In the genomic region with DNA sequence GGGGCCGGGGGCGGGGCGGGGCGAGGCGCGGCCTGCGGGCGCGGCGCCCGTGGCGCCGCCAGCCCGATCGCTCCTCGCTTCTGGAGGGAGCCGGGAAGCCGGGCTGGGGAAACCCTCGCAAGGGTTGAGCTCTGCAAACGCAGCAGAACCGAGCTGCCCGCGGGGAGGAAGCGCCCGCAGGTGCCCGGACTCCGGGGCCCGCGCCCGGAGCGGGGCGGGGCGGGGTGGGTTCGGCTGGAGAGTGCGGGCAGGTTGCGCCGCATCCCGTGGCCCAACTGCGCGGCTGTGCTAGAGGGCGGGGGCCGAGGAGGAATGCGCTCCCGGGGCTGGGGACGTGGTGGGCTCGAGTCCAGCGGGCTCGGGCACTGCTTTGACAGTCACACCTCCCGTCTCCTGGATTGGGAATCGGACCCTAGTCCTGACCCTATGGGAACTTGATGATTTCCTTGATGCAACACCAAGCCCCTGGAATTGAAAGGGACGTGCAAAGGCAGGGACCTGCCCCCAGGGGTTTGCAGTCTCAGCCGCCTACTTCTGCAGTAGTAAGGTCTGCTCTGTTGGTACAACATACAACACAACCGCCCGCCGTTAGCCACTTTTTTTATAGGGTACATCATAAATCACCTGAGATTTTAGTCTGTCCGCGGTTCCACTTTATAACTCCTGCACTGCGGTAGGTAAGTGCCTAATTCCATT, we compare ENCODE assay signal across 9 cellular contexts. TPM values are rescaled to one million over a fixed set of nuclear protein-coding genes. Genes with fewer than 3 reads are reported as not detected.
A peak's percentile ranks its signal among the peaks of the same experiment; 100 is the strongest.
DNase-seq lines count a peak whose midpoint lies in the region; ATAC-seq and TF ChIP-seq lines count a peak whose summit lies in the region.
"Had no signal": no experiment of that assay in that cellular context is flagged by ENCODE, and none has a peak within 500 bp of the region (broad histone marks: within the 10 kb centered on the region; RNA-seq: fewer than 3 reads in every experiment).

No MANE protein-coding gene starts in this region.

- H3K36me3 ChIP-seq in SJCRH30: peaks cover 16% of the 10 kb centered on the region
- H3K36me3 ChIP-seq in adrenal gland (replicated peaks in 1 of 2): peaks cover 0 to 30% of the 10 kb centered on the region in 2 donors

- WGBS in adrenal gland, 4 donors: 0 to 2% (median 0%) methylated on average over 7 to 58 of the region's 58 CpGs

- no peak overlapping the region; the same call in 1 of the 2 replicates for H3K27ac ChIP-seq in SJCRH30
- H3K27ac ChIP-seq in adrenal gland: peak overlapping the region; percentile 95 to 99 (median 98)

- intact Hi-C loops in adrenal gland (cut with DNase I): no loop called here
- intact Hi-C loops in left ventricle myocardium superior (cut with micrococcal nuclease): no loop called here

- H3K4me3 ChIP-seq in AG10803 (ENCODE audit: low read length) (peak overlapping the region; percentile 61), SJCRH30 (peak overlapping the region; percentile 71), adrenal gland (peak overlapping the region in 3 of 4 donors; percentile 29 to 89 (median 54))
- H3K4me3 ChIP-seq: K562 had no signal

- TF ChIP-seq CTCF in AG10803 (conservative IDR thresholded peaks at IDR 0.05; ENCODE audit: low read length): no peak
- TF ChIP-seq CTCF in adrenal gland (IDR thresholded peaks at IDR 0.05): peak in 2 of 6 experiments; percentile 33 to 34

- ATAC-seq in GM18868 (IDR thresholded peaks at IDR 0.05; ENCODE audit: unreplicated experiment) (peak; percentile 51), HG03097 (IDR thresholded peaks at IDR 0.05; ENCODE audit: low FRiP score, unreplicated experiment) (peak; percentile 69), left ventricle myocardium superior (peak; percentile 82)
- ATAC-seq: K562 had no signal

- H3K27me3 ChIP-seq in SJCRH30 (no peaks in the 10 kb centered on the region), adrenal gland (no peaks in the 10 kb centered on the region)

- no peaks in the 10 kb centered on the region for H3K9me3 ChIP-seq in SJCRH30 (replicated peaks)
- H3K9me3 ChIP-seq in adrenal gland (replicated peaks in 1 of 3): no peaks in the 10 kb centered on the region

- no peaks in the 10 kb centered on the region for H3K4me1 ChIP-seq in SJCRH30
- peaks cover 68 to 75% of the 10 kb centered on the region in 2 donors for H3K4me1 ChIP-seq in adrenal gland (replicated peaks in 1 of 2)

- TF ChIP-seq POLR2A in adrenal gland (IDR thresholded peaks at IDR 0.05): peak; percentile 1 to 79

- peak; percentile 93 for DNase-seq in AG10803 (ENCODE audit: low read depth)
- DNase-seq in SJCRH30: peak; percentile 50 to 51
- peak; percentile 73 to 87 (median 83) for DNase-seq in adrenal gland
- DNase-seq in left ventricle myocardium superior: peak; percentile 90
- peak; percentile 60 for DNase-seq in pons (ENCODE audit: low spot score)
- DNase-seq in NCI-H187 treated with DMSO at 0.1 percent for 48 hours (lab: John Stamatoyannopoulos, UW): no peak

RNA-seq across cellular contexts. Expression of gene ZBTB38, which starts 34.3 kb away (rescaled TPM):
- 36.1 and 36.4 TPM in 2 replicates for total RNA-seq in SJCRH30 (2014; rRNA removed; shearing (Covaris generic))
- total RNA-seq in adrenal gland: 100 to 1,000 TPM; 116 to 231 (median 167) TPM
- 10 to 100 TPM; 12.0 to 73.9 (median 14.5) TPM for polyA plus RNA-seq in adrenal gland
- total RNA-seq in left ventricle myocardium superior: 105 TPM
